In genomic region chr1:7679159-7679872, GRCh38 we compare ENCODE assay signal across 12 cellular contexts.
A peak's percentile ranks its signal among the peaks of the same experiment; 100 is the strongest.
DNase-seq lines count a peak whose midpoint lies in the region; ATAC-seq and TF ChIP-seq lines count a peak whose summit lies in the region.
"Had no signal": no experiment of that assay in that cellular context is flagged by ENCODE, and none has a peak within 500 bp of the region (broad histone marks: within the 10 kb centered on the region; RNA-seq: fewer than 3 reads in every experiment).

No MANE protein-coding gene starts in this region.

- H3K36me3 Mint-ChIP-seq in stimulated activated naive CD8-positive, alpha-beta T cell treated with anti-CD3 and anti-CD28 coated beads, Interleukin-15, Interleukin-2, amounts not matched to agents 100 ng/mL and 50 ng/mL, for 24 hours (ENCODE audit: low read depth) = no peaks in the 10 kb centered on the region
- no peaks in the 10 kb centered on the region for H3K36me3 Mint-ChIP-seq in neural progenitor cell

- no peak for ATAC-seq in stimulated activated naive CD8-positive, alpha-beta T cell treated with anti-CD3 and anti-CD28 coated beads, Interleukin-15, Interleukin-2, amounts not matched to agents 100 U/mL and 50 U/mL, for 24 hours

- no peak overlapping the region for H3K27ac Mint-ChIP-seq in stimulated activated naive CD8-positive, alpha-beta T cell treated with anti-CD3 and anti-CD28 coated beads, Interleukin-15, Interleukin-2, amounts not matched to agents 100 ng/mL and 50 ng/mL, for 24 hours
- H3K27ac Mint-ChIP-seq in neural progenitor cell = peak overlapping the region; percentile 53

- H4K20me1 ChIP-seq in neural progenitor cell (ENCODE audit: low read depth) = no peaks in the 10 kb centered on the region

- peaks cover 6% of the 10 kb centered on the region for H3K27me3 Mint-ChIP-seq in stimulated activated naive CD8-positive, alpha-beta T cell treated with anti-CD3 and anti-CD28 coated beads, Interleukin-15, Interleukin-2, amounts not matched to agents 100 ng/mL and 50 ng/mL, for 24 hours
- peaks cover 2% of the 10 kb centered on the region for H3K27me3 Mint-ChIP-seq in neural progenitor cell (ENCODE audit: insufficient read depth, low read depth)

- H3K36me3 ChIP-seq in ectodermal cell (ENCODE audit: control insufficient read depth, insufficient read depth, low read length) = no peaks in the 10 kb centered on the region
- H3K36me3 ChIP-seq in neural progenitor cell = no peaks in the 10 kb centered on the region

- no peak overlapping the region for H3K27ac ChIP-seq in ectodermal cell (ENCODE audit: insufficient read depth, low read depth, low read length, poor library complexity, severe bottlenecking)
- no peak overlapping the region for H3K27ac ChIP-seq in neural progenitor cell

- H3K4me1 ChIP-seq in ectodermal cell (ENCODE audit: control insufficient read depth, insufficient read depth, low read length) (peaks cover 6% of the 10 kb centered on the region), neural progenitor cell (peaks cover 8% of the 10 kb centered on the region)

- peak overlapping the region; percentile 91 for H3K4me2 ChIP-seq in neural progenitor cell

- H2AFZ ChIP-seq in neural progenitor cell (replicated peaks) = no peak overlapping the region

- WGBS in ectodermal cell, 2 experiments = 88 to 90% methylated on average over 17 of the region's 17 CpGs

- no peak overlapping the region for H3K9ac ChIP-seq in neural progenitor cell

- peak overlapping the region; percentile 45 for H3K4me3 Mint-ChIP-seq in stimulated activated naive CD8-positive, alpha-beta T cell treated with anti-CD3 and anti-CD28 coated beads, Interleukin-15, Interleukin-2, amounts not matched to agents 100 ng/mL and 50 ng/mL, for 24 hours
- H3K4me3 Mint-ChIP-seq in neural progenitor cell = peak overlapping the region; percentile 80

- H3K27me3 ChIP-seq in ectodermal cell (ENCODE audit: control insufficient read depth, insufficient read depth, low read length, poor library complexity, severe bottlenecking) = peaks cover 15% of the 10 kb centered on the region
- H3K27me3 ChIP-seq in neural progenitor cell = peaks cover 27% of the 10 kb centered on the region

- peaks cover 10% of the 10 kb centered on the region for H3F3A ChIP-seq in neural progenitor cell (ENCODE audit: low read depth)

- H3K4me3 ChIP-seq in ectodermal cell (ENCODE audit: insufficient read depth, low read depth, low read length) = peak overlapping the region; percentile 42
- H3K4me3 ChIP-seq in neural progenitor cell = peak overlapping the region; percentile 67

- no peak for DNase-seq in stimulated activated naive CD8-positive, alpha-beta T cell treated with anti-CD3 and anti-CD28 coated beads, Interleukin-15, Interleukin-2, amounts not matched to agents 100 U/mL and 50 U/mL, for 24 hours
- DNase-seq in neural progenitor cell (ENCODE audit: low spot score) (no peak), T-helper 9 cell (no peak), NCI-H345 (lab: John Stamatoyannopoulos, UW) (no peak)
- DNase-seq in stimulated activated CD4-positive, alpha-beta T cell treated with anti-CD3 and anti-CD28 coated beads, Interleukin-15, amount 100 ng/mL, for 24 hours = no peak
- DNase-seq in NK-92 treated with Interleukin-12 subunit alpha and Interleukin-12 subunit beta, amount 100 ng/mL, for 24 hours (lab: John Stamatoyannopoulos, UW) = no peak
- DNase-seq: activated CD8-positive, alpha-beta memory T cell treated with anti-CD3 and anti-CD28 coated beads, Interleukin-2, amount 50 U/mL, for 4 hours; DMS 273 treated with DMSO at 0.1 percent for 48 hours; SHP77 treated with DMSO at 0.1 percent for 48 hours; stimulated activated CD4-positive, alpha-beta T cell treated with anti-CD3 and anti-CD28 coated beads, Interleukin-4, amount 100 ng/mL, for 4 hours had no signal

- H3K79me2 ChIP-seq in neural progenitor cell (ENCODE audit: low read depth) = no peaks in the 10 kb centered on the region

- H3K9me3 Mint-ChIP-seq in stimulated activated naive CD8-positive, alpha-beta T cell treated with anti-CD3 and anti-CD28 coated beads, Interleukin-15, Interleukin-2, amounts not matched to agents 100 ng/mL and 50 ng/mL, for 24 hours = no peaks in the 10 kb centered on the region
- no peaks in the 10 kb centered on the region for H3K9me3 Mint-ChIP-seq in neural progenitor cell

- no peak for TF ChIP-seq CTCF in neural progenitor cell (IDR thresholded peaks at IDR 0.05)

- H3K4me1 Mint-ChIP-seq in stimulated activated naive CD8-positive, alpha-beta T cell treated with anti-CD3 and anti-CD28 coated beads, Interleukin-15, Interleukin-2, amounts not matched to agents 100 ng/mL and 50 ng/mL, for 24 hours (ENCODE audit: low read depth) = no peaks in the 10 kb centered on the region
- peaks cover 15% of the 10 kb centered on the region for H3K4me1 Mint-ChIP-seq in neural progenitor cell

- H3K9me3 ChIP-seq in ectodermal cell (ENCODE audit: control insufficient read depth, low read length) (no peaks in the 10 kb centered on the region), neural progenitor cell (ENCODE audit: low read depth) (no peaks in the 10 kb centered on the region)
